Comparison of ENCODE assay signal across 8 cellular contexts in genomic region chr4:70992354-70992753, GRCh38. TPM values are rescaled to one million over a fixed set of nuclear protein-coding genes. Genes with fewer than 3 reads are reported as not detected.
A peak's percentile ranks its signal among the peaks of the same experiment; 100 is the strongest.
DNase-seq lines count a peak whose midpoint lies in the region; ATAC-seq and TF ChIP-seq lines count a peak whose summit lies in the region.

No MANE protein-coding gene starts in this region.

- no peak for DNase-seq in CD4-positive, CD25-positive, alpha-beta regulatory T cell
- DNase-seq in Jurkat, Clone E6-1 (ENCODE audit: low read depth, low spot score), result no peak
- DNase-seq in activated naive CD8-positive, alpha-beta T cell treated with anti-CD3 and anti-CD28 coated beads, Interleukin-2, amount 10 ng/mL, durations not matched to agents 7 days and 5 days, result no peak
- no peak for DNase-seq in effector CD8-positive, alpha-beta T cell (lab: John Stamatoyannopoulos, UW)
- no peak for DNase-seq in KG1 (lab: John Stamatoyannopoulos, UW)
- no peak for DNase-seq in GF-D8 (lab: John Stamatoyannopoulos, UW)
- DNase-seq in GM20000 (ENCODE audit: low spot score), result no peak

- H3K9ac ChIP-seq in muscle layer of colon (ENCODE audit: low read length), result no peak overlapping the region

- peak overlapping the region; percentile 83 for H3K4me3 ChIP-seq in CD4-positive, CD25-positive, alpha-beta regulatory T cell (ENCODE audit: low read depth, low read length)
- H3K4me3 ChIP-seq in Jurkat, Clone E6-1 (ENCODE audit: low read length), result peak overlapping the region; percentile 93
- peak overlapping the region; percentile 83 to 85 for H3K4me3 ChIP-seq in muscle layer of colon (ENCODE audit: low read depth in 1 of 2, low read length in 2 of 2)

- no peak for TF ChIP-seq CTCF in GM20000 (IDR thresholded peaks at IDR 0.05; ENCODE audit: extremely low read depth, missing control alignments)

- ATAC-seq in CD4-positive, CD25-positive, alpha-beta regulatory T cell (ENCODE audit: low read depth in 2 of 2), result no peak
- no peak for ATAC-seq in activated naive CD8-positive, alpha-beta T cell treated with anti-CD3 and anti-CD28 coated beads, Interleukin-2, amount 10 ng/mL, durations not matched to agents 7 days and 5 days (ENCODE audit: low read depth)

- no peaks in the 10 kb centered on the region for H3K9me3 ChIP-seq in CD4-positive, CD25-positive, alpha-beta regulatory T cell (ENCODE audit: control insufficient read depth in 2 of 2, low read length in 2 of 2)
- H3K9me3 ChIP-seq in muscle layer of colon (ENCODE audit: low read length), result no peaks in the 10 kb centered on the region

- POLR2A ChIA-PET in activated naive CD8-positive, alpha-beta T cell treated with anti-CD3 and anti-CD28 coated beads, Interleukin-2, amount 10 ng/mL, durations not matched to agents 7 days and 5 days (lab: Charles Lee), result interaction anchor here (1.0 to 3.1 kb wide), 2 partner anchors 88 to 153 kb away, joined by 6 to 20 read pairs; partner anchors contain the start of gene GRSF1

- peak overlapping the region; percentile 72 to 93 (median 77) for H3K27ac Mint-ChIP-seq in CD4-positive, CD25-positive, alpha-beta regulatory T cell
- H3K27ac Mint-ChIP-seq in activated naive CD8-positive, alpha-beta T cell treated with anti-CD3 and anti-CD28 coated beads, Interleukin-2, amount 10 ng/mL, durations not matched to agents 7 days and 5 days, result no peak overlapping the region

- H3K27me3 Mint-ChIP-seq in CD4-positive, CD25-positive, alpha-beta regulatory T cell, result no peaks in the 10 kb centered on the region
- H3K27me3 Mint-ChIP-seq in activated naive CD8-positive, alpha-beta T cell treated with anti-CD3 and anti-CD28 coated beads, Interleukin-2, amount 10 ng/mL, durations not matched to agents 7 days and 5 days, result no peaks in the 10 kb centered on the region

- no peaks in the 10 kb centered on the region for H3K36me3 ChIP-seq in CD4-positive, CD25-positive, alpha-beta regulatory T cell (ENCODE audit: control insufficient read depth, insufficient read depth, low read length)
- H3K36me3 ChIP-seq in muscle layer of colon (ENCODE audit: insufficient read depth, low read length), result no peaks in the 10 kb centered on the region

- peaks cover 34% of the 10 kb centered on the region for H3K4me1 ChIP-seq in CD4-positive, CD25-positive, alpha-beta regulatory T cell (ENCODE audit: control insufficient read depth, insufficient read depth, low read length, poor library complexity, severe bottlenecking)
- peaks cover 10% of the 10 kb centered on the region for H3K4me1 ChIP-seq in muscle layer of colon (ENCODE audit: insufficient read depth, low read length)

- H3K27me3 ChIP-seq in CD4-positive, CD25-positive, alpha-beta regulatory T cell (ENCODE audit: control insufficient read depth, insufficient read depth, low read length), result no peaks in the 10 kb centered on the region
- no peaks in the 10 kb centered on the region for H3K27me3 ChIP-seq in muscle layer of colon (ENCODE audit: control insufficient read depth in 1 of 2, insufficient read depth in 2 of 2, low read length in 2 of 2)

- peak overlapping the region; percentile 84 for H3K27ac ChIP-seq in CD4-positive, CD25-positive, alpha-beta regulatory T cell (ENCODE audit: insufficient read depth, low read length, poor library complexity, severe bottlenecking)
- H3K27ac ChIP-seq in muscle layer of colon (ENCODE audit: low read depth, low read length), result no peak overlapping the region

- H3K4me1 Mint-ChIP-seq in CD4-positive, CD25-positive, alpha-beta regulatory T cell, result peaks cover 27 to 43% (median 36%) of the 10 kb centered on the region in 4 donors
- peaks cover 27% of the 10 kb centered on the region for H3K4me1 Mint-ChIP-seq in activated naive CD8-positive, alpha-beta T cell treated with anti-CD3 and anti-CD28 coated beads, Interleukin-2, amount 10 ng/mL, durations not matched to agents 7 days and 5 days

- no peaks in the 10 kb centered on the region for H3K9me3 Mint-ChIP-seq in CD4-positive, CD25-positive, alpha-beta regulatory T cell
- H3K9me3 Mint-ChIP-seq in activated naive CD8-positive, alpha-beta T cell treated with anti-CD3 and anti-CD28 coated beads, Interleukin-2, amount 10 ng/mL, durations not matched to agents 7 days and 5 days, result no peaks in the 10 kb centered on the region

- peak overlapping the region; percentile 93 to 99 (median 97) for H3K4me3 Mint-ChIP-seq in CD4-positive, CD25-positive, alpha-beta regulatory T cell
- peak overlapping the region; percentile 99 for H3K4me3 Mint-ChIP-seq in activated naive CD8-positive, alpha-beta T cell treated with anti-CD3 and anti-CD28 coated beads, Interleukin-2, amount 10 ng/mL, durations not matched to agents 7 days and 5 days

- peaks cover 9% of the 10 kb centered on the region for H3K36me3 Mint-ChIP-seq in CD4-positive, CD25-positive, alpha-beta regulatory T cell
- peaks cover 29% of the 10 kb centered on the region for H3K36me3 Mint-ChIP-seq in activated naive CD8-positive, alpha-beta T cell treated with anti-CD3 and anti-CD28 coated beads, Interleukin-2, amount 10 ng/mL, durations not matched to agents 7 days and 5 days

RNA-seq across cellular contexts. Expression of gene DCK, which starts 1.1 kb away (rescaled TPM):
- total RNA-seq in CD4-positive, CD25-positive, alpha-beta regulatory T cell, result 33.1 TPM
- 100 to 1,000 TPM; 109 to 118 (median 114) TPM for polyA plus RNA-seq in CD4-positive, CD25-positive, alpha-beta regulatory T cell
- 61.2 TPM for polyA plus RNA-seq in Jurkat, Clone E6-1 (2012; ENCODE audit: insufficient read depth, insufficient read length)
- 10 to 100 TPM; 67.4 to 71.6 TPM for total RNA-seq in activated naive CD8-positive, alpha-beta T cell treated with anti-CD3 and anti-CD28 coated beads, Interleukin-2, amount 10 ng/mL, durations not matched to agents 7 days and 5 days
